Comparison of ENCODE assay signal across 19 cellular contexts in genomic region chr10:130337305-130337640, GRCh38.
DNase-seq lines count a peak whose midpoint lies in the region; ATAC-seq and TF ChIP-seq lines count a peak whose summit lies in the region.
"Had no signal": no experiment of that assay in that cellular context is flagged by ENCODE, and none has a peak within 500 bp of the region (broad histone marks: within the 10 kb centered on the region; RNA-seq: fewer than 3 reads in every experiment).

No MANE protein-coding gene starts in this region.

- H3K4me1 Mint-ChIP-seq in endothelial cell (ENCODE audit: unreplicated experiment) (no peaks in the 10 kb centered on the region), osteocyte (ENCODE audit: unreplicated experiment) (no peaks in the 10 kb centered on the region)
- no peaks in the 10 kb centered on the region for H3K4me1 Mint-ChIP-seq in stimulated activated effector memory CD8-positive, alpha-beta T cell treated with anti-CD3 and anti-CD28 coated beads, Interleukin-12 subunit alpha, Interleukin-12 subunit beta, amount 100 ng/mL, for 72 hours
- H3K4me1 Mint-ChIP-seq: CD14-positive monocyte; CD4-positive, alpha-beta memory T cell had no signal

- no peak overlapping the region for H3K27ac ChIP-seq in right atrium auricular region
- H3K27ac ChIP-seq: BLaER1 had no signal

- intact Hi-C loops in left ventricle myocardium superior (cut with micrococcal nuclease): no loop called here

- H3K27me3 ChIP-seq in right atrium auricular region: no peaks in the 10 kb centered on the region
- H3K27me3 ChIP-seq: BLaER1 had no signal

- H3K27ac Mint-ChIP-seq in endothelial cell (ENCODE audit: unreplicated experiment): no peak overlapping the region
- H3K27ac Mint-ChIP-seq in osteocyte (ENCODE audit: unreplicated experiment): no peak overlapping the region
- H3K27ac Mint-ChIP-seq in stimulated activated effector memory CD8-positive, alpha-beta T cell treated with anti-CD3 and anti-CD28 coated beads, Interleukin-12 subunit alpha, Interleukin-12 subunit beta, amount 100 ng/mL, for 72 hours: no peak overlapping the region
- H3K27ac Mint-ChIP-seq: CD14-positive monocyte; CD4-positive, alpha-beta memory T cell; H9; IgD-negative memory B cell had no signal

- H3K4me3 ChIP-seq in right atrium auricular region: no peak overlapping the region
- H3K4me3 ChIP-seq: BLaER1 had no signal

- H3K36me3 ChIP-seq in right atrium auricular region: no peaks in the 10 kb centered on the region
- H3K36me3 ChIP-seq: BLaER1 had no signal

- H3K36me3 Mint-ChIP-seq in endothelial cell (ENCODE audit: low read depth, unreplicated experiment) (peaks cover 12% of the 10 kb centered on the region), osteocyte (ENCODE audit: unreplicated experiment) (peaks cover 4% of the 10 kb centered on the region)
- H3K36me3 Mint-ChIP-seq in stimulated activated effector memory CD8-positive, alpha-beta T cell treated with anti-CD3 and anti-CD28 coated beads, Interleukin-12 subunit alpha, Interleukin-12 subunit beta, amount 100 ng/mL, for 72 hours: no peaks in the 10 kb centered on the region
- H3K36me3 Mint-ChIP-seq: CD14-positive monocyte; CD4-positive, alpha-beta memory T cell; IgD-negative memory B cell had no signal

- H3K27me3 Mint-ChIP-seq in endothelial cell (ENCODE audit: unreplicated experiment): no peaks in the 10 kb centered on the region
- H3K27me3 Mint-ChIP-seq in osteocyte (ENCODE audit: unreplicated experiment): no peaks in the 10 kb centered on the region
- H3K27me3 Mint-ChIP-seq: IgD-negative memory B cell had no signal

- H3K4me3 Mint-ChIP-seq in endothelial cell (ENCODE audit: unreplicated experiment): peak overlapping the region; percentile 12
- H3K4me3 Mint-ChIP-seq in osteocyte (ENCODE audit: unreplicated experiment): no peak overlapping the region
- H3K4me3 Mint-ChIP-seq in stimulated activated effector memory CD8-positive, alpha-beta T cell treated with anti-CD3 and anti-CD28 coated beads, Interleukin-12 subunit alpha, Interleukin-12 subunit beta, amount 100 ng/mL, for 72 hours: no peak overlapping the region
- H3K4me3 Mint-ChIP-seq: CD14-positive monocyte, IgD-negative memory B cell had no signal

- peaks cover 52% of the 10 kb centered on the region for H3K9me3 Mint-ChIP-seq in endothelial cell (ENCODE audit: unreplicated experiment)
- peaks cover 32% of the 10 kb centered on the region for H3K9me3 Mint-ChIP-seq in osteocyte (ENCODE audit: unreplicated experiment)
- H3K9me3 Mint-ChIP-seq in stimulated activated effector memory CD8-positive, alpha-beta T cell treated with anti-CD3 and anti-CD28 coated beads, Interleukin-12 subunit alpha, Interleukin-12 subunit beta, amount 100 ng/mL, for 72 hours: peaks cover 9% of the 10 kb centered on the region
- H3K9me3 Mint-ChIP-seq: CD14-positive monocyte had no signal

- ATAC-seq in left ventricle myocardium superior: no peak
- no peak for ATAC-seq in stimulated activated effector memory CD8-positive, alpha-beta T cell treated with anti-CD3 and anti-CD28 coated beads, Interleukin-12 subunit alpha, Interleukin-12 subunit beta, amount 100 ng/mL, for 72 hours
- ATAC-seq in GM18873 (IDR thresholded peaks at IDR 0.05; ENCODE audit: low FRiP score, unreplicated experiment): no peak
- ATAC-seq: HepG2 had no signal

- no peaks in the 10 kb centered on the region for H3K4me1 ChIP-seq in right atrium auricular region

- DNase-seq in right atrium auricular region (ENCODE audit: low spot score): peak; percentile 51
- DNase-seq in left ventricle myocardium superior: no peak
- no peak for DNase-seq in endothelial cell (ENCODE audit: low spot score)
- peak; percentile 75 for DNase-seq in osteocyte (ENCODE audit: extremely low spot score, unreplicated experiment)
- DNase-seq in stimulated activated effector memory CD8-positive, alpha-beta T cell treated with anti-CD3 and anti-CD28 coated beads, Interleukin-12 subunit alpha, Interleukin-12 subunit beta, amount 100 ng/mL, for 72 hours (ENCODE audit: low spot score in 2 of 2): no peak
- DNase-seq in central memory CD4-positive, alpha-beta T cell: no peak
- no peak for DNase-seq in stimulated activated CD4-positive, alpha-beta T cell treated with anti-CD3 and anti-CD28 coated beads, Interleukin-2, amount 100 ng/mL, for 24 hours
- DNase-seq: 8988T; CD4-positive, alpha-beta memory T cell; DMS153; DMS79; GF-D8; GOT3 had no signal

- H3K9me3 ChIP-seq in right atrium auricular region: no peaks in the 10 kb centered on the region
- H3K9me3 ChIP-seq: BLaER1 had no signal

- TF ChIP-seq CTCF in right atrium auricular region (IDR thresholded peaks at IDR 0.05) (no peak), endothelial cell (IDR thresholded peaks at IDR 0.05; ENCODE audit: unreplicated experiment) (no peak), osteocyte (IDR thresholded peaks at IDR 0.05) (no peak)

Comparison
In these comparisons a context has a peak if more than half of its experiments do, and no peak if none do; other contexts are left out.
1. DNase-seq: peak in right atrium auricular region (single experiment) and osteocyte (single experiment); none in left ventricle myocardium superior (single experiment), endothelial cell (single experiment), stimulated activated effector memory CD8-positive, alpha-beta T cell treated with anti-CD3 and anti-CD28 coated beads, Interleukin-12 subunit alpha, Interleukin-12 subunit beta, amount 100 ng/mL, for 72 hours (0 of 2), central memory CD4-positive, alpha-beta T cell (single experiment) and stimulated activated CD4-positive, alpha-beta T cell treated with anti-CD3 and anti-CD28 coated beads, Interleukin-2, amount 100 ng/mL, for 24 hours (0 of 2).